8 cellular contexts compared by ENCODE assay signal in the genomic region with DNA sequence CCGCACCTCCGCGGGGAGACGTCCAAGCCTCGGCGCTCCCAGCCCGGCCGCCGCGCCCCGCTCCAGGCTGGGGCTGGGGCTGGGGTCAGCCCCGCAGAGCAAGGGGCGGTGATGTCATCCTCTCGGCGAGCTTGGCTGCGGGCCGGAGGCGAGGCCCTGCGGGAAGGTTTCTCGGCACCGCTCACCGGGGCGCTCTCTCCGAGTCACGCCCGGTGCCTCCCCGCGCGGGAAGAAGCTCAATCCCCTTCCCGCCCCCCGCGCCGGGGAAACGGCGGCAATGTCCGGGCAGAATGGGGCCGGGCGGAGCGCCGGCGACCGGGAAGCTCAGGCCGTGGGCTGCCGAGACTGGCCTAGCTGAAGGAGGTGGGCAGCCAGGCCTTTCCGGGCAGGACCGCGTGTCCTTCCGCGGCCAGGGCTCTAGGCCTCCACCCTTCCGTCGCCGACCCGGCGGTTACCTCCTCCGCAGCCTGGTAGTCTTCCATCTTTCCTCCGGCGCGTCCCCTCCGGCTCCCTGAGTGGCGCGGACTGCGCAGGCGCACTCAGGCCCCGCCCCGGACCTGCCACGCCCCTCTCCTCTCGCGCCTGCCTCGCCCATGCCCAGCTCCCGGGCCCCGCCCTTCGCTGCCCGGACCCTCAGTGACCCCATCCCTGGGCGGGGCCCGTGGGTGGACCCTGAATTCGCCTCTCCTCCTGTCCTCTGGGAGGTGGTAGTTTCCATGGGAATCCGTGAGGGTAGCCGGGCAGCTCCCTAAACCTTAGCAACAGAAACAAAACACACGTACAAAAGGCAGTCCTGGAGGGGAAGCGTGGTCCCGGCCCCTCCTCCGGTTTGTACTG. TPM values are rescaled to one million over a fixed set of nuclear protein-coding genes. Genes with fewer than 3 reads are reported as not detected.
DNase-seq lines count a peak whose midpoint lies in the region; ATAC-seq and TF ChIP-seq lines count a peak whose summit lies in the region.

Gene DYNLT1 (minus strand): TSS at position 517 of the 837 bp plus-strand sequence. CDS start 35 bp downstream, at position 482.

- CTCF ChIA-PET in activated CD8-positive, alpha-beta memory T cell treated with anti-CD3 and anti-CD28 coated beads, Interleukin-2, amount 10 ng/mL, durations not matched to agents 7 days and 5 days (lab: Charles Lee): interaction anchor here (1.0 to 4.9 kb wide), 10 partner anchors 8 to 436 kb away, joined by 3 to 36 read pairs (median 6); no protein-coding TSS in a partner anchor

- H3K9ac ChIP-seq in endocrine pancreas (ENCODE audit: control insufficient read depth, insufficient read depth, low read length) (peak within 1 kb of the TSS; percentile 68), mesendoderm (ENCODE audit: low read length) (peak within 1 kb of the TSS; percentile 94)

- peaks cover 12% of the 10 kb centered on the region for H3K79me2 ChIP-seq in mesendoderm (ENCODE audit: control insufficient read depth, insufficient read depth, low read length)

- H3K4me1 Mint-ChIP-seq in activated CD8-positive, alpha-beta memory T cell treated with anti-CD3 and anti-CD28 coated beads, Interleukin-2, amount 10 ng/mL, durations not matched to agents 7 days and 5 days: peaks cover 70% of the 10 kb centered on the region

- no peak for TF ChIP-seq CTCF in HL-60 (IDR thresholded peaks at IDR 0.05; ENCODE audit: insufficient read depth, low read length)

- no peaks in the 10 kb centered on the region for H3K9me3 ChIP-seq in endocrine pancreas (ENCODE audit: control insufficient read depth, low read length)

- H4K5ac ChIP-seq in mesendoderm (ENCODE audit: low read length): no peak within 1 kb of the TSS

- no peak within 1 kb of the TSS for H2BK5ac ChIP-seq in mesendoderm (ENCODE audit: low read length)

- H3K4me2 ChIP-seq in mesendoderm (ENCODE audit: low read length): peak within 1 kb of the TSS; percentile 82

- H3K23ac ChIP-seq in mesendoderm (ENCODE audit: low read length): peak within 1 kb of the TSS; percentile 97

- H3K4me3 ChIP-seq in HL-60 (replicated peaks; ENCODE audit: insufficient read depth, low read length) (peak within 1 kb of the TSS; percentile 97), endocrine pancreas (ENCODE audit: control insufficient read depth, insufficient read depth, low read length) (peak within 1 kb of the TSS; percentile 79), mesendoderm (ENCODE audit: low read length) (peak within 1 kb of the TSS; percentile 84)

- DNase-seq in CMK (ENCODE audit: low read depth) (peak; percentile 93), HL-60 (ENCODE audit: low read depth in 1 of 2, low spot score in 1 of 2) (peak; percentile 73 to 79), NOMO-1 treated with DMSO at 0.1 percent for 48 hours (lab: John Stamatoyannopoulos, UW; ENCODE audit: unreplicated experiment) (peak; percentile 73), mesendoderm (peak; percentile 95)
- peak; percentile 93 for DNase-seq in activated CD8-positive, alpha-beta memory T cell treated with anti-CD3 and anti-CD28 coated beads, Interleukin-2, amount 10 ng/mL, durations not matched to agents 7 days and 5 days
- DNase-seq in stimulated activated CD8-positive, alpha-beta memory T cell treated with anti-CD3 and anti-CD28 coated beads, Interleukin-15, amount 100 ng/mL, for 1 hour (ENCODE audit: low read depth): peak; percentile 78

- H3K4me1 ChIP-seq in endocrine pancreas (ENCODE audit: control insufficient read depth, insufficient read depth, low read length) (peaks cover 30% of the 10 kb centered on the region), mesendoderm (ENCODE audit: control insufficient read depth, low read depth, low read length) (no peaks in the 10 kb centered on the region)

- peak within 1 kb of the TSS; percentile 99 for H3K56ac ChIP-seq in mesendoderm (ENCODE audit: low read length)

- H3K4ac ChIP-seq in mesendoderm (ENCODE audit: low read depth, low read length): peak within 1 kb of the TSS; percentile 75

- H3K18ac ChIP-seq in mesendoderm (ENCODE audit: low read length): peak within 1 kb of the TSS; percentile 77

- ATAC-seq in GM19455 (IDR thresholded peaks at IDR 0.05; ENCODE audit: unreplicated experiment): peak; percentile 67
- ATAC-seq in activated CD8-positive, alpha-beta memory T cell treated with anti-CD3 and anti-CD28 coated beads, Interleukin-2, amount 10 ng/mL, durations not matched to agents 7 days and 5 days: peak; percentile 73

- H2BK120ac ChIP-seq in mesendoderm (ENCODE audit: low read depth, low read length): no peak within 1 kb of the TSS

- WGBS in mesendoderm (ENCODE audit: extremely low coverage, insufficient coverage, low lambda C conversion rate): no CpG with 5 or more reads among the region's 82 CpGs

- no peaks in the 10 kb centered on the region for H3K9me3 Mint-ChIP-seq in activated CD8-positive, alpha-beta memory T cell treated with anti-CD3 and anti-CD28 coated beads, Interleukin-2, amount 10 ng/mL, durations not matched to agents 7 days and 5 days (ENCODE audit: low read depth)

- no peak within 1 kb of the TSS for H4K8ac ChIP-seq in mesendoderm (ENCODE audit: low read depth, low read length)

- H3K27me3 ChIP-seq in HL-60 (ENCODE audit: insufficient read depth, poor library complexity, severe bottlenecking) (no peaks in the 10 kb centered on the region), endocrine pancreas (ENCODE audit: control insufficient read depth, insufficient read depth, low read length) (no peaks in the 10 kb centered on the region), mesendoderm (ENCODE audit: insufficient read depth, low read length, poor library complexity) (no peaks in the 10 kb centered on the region)

- peaks cover 41% of the 10 kb centered on the region for H3K36me3 Mint-ChIP-seq in activated CD8-positive, alpha-beta memory T cell treated with anti-CD3 and anti-CD28 coated beads, Interleukin-2, amount 10 ng/mL, durations not matched to agents 7 days and 5 days

- H3K27ac ChIP-seq in HL-60 (replicated peaks) (peak within 1 kb of the TSS; percentile 62), mesendoderm (ENCODE audit: low read depth, low read length) (peak within 1 kb of the TSS; percentile 63)

- H3K27ac Mint-ChIP-seq in activated CD8-positive, alpha-beta memory T cell treated with anti-CD3 and anti-CD28 coated beads, Interleukin-2, amount 10 ng/mL, durations not matched to agents 7 days and 5 days: peak within 1 kb of the TSS; percentile 97

- H2AK5ac ChIP-seq in mesendoderm (ENCODE audit: low read length): peak within 1 kb of the TSS; percentile 46

- H3K36me3 ChIP-seq in endocrine pancreas (ENCODE audit: control insufficient read depth, insufficient read depth, low read length): no peaks in the 10 kb centered on the region
- H3K36me3 ChIP-seq in mesendoderm (ENCODE audit: control insufficient read depth, insufficient read depth, low read length): no peaks in the 10 kb centered on the region

- peaks cover 10% of the 10 kb centered on the region for H3K79me1 ChIP-seq in mesendoderm (ENCODE audit: low read length)

- no peaks in the 10 kb centered on the region for H3K27me3 Mint-ChIP-seq in activated CD8-positive, alpha-beta memory T cell treated with anti-CD3 and anti-CD28 coated beads, Interleukin-2, amount 10 ng/mL, durations not matched to agents 7 days and 5 days

- H3K4me3 Mint-ChIP-seq in activated CD8-positive, alpha-beta memory T cell treated with anti-CD3 and anti-CD28 coated beads, Interleukin-2, amount 10 ng/mL, durations not matched to agents 7 days and 5 days: peak within 1 kb of the TSS; percentile 100

- no peak within 1 kb of the TSS for H2BK15ac ChIP-seq in mesendoderm (replicated peaks; ENCODE audit: low read depth)

RNA-seq across cellular contexts. Expression of gene DYNLT1, which starts in this region (rescaled TPM):
- total RNA-seq in activated CD8-positive, alpha-beta memory T cell treated with anti-CD3 and anti-CD28 coated beads, Interleukin-2, amount 10 ng/mL, durations not matched to agents 7 days and 5 days: 100 to 1,000 TPM; 109 to 120 TPM
- 123 TPM for polyA plus RNA-seq in mesendoderm (2013, experiment 1 of 2)
- polyA plus RNA-seq in mesendoderm (2013, experiment 2 of 2): 121 TPM

Comparison
In these comparisons a context has a peak if more than half of its experiments do, and no peak if none do; other contexts are left out.
1. Peak in every context shown above with its lines: DNase-seq, ATAC-seq, H3K4me3 ChIP-seq and H3K27ac ChIP-seq.